25 cellular contexts compared by ENCODE assay signal in genomic region chr5:147939431-147940114, GRCh38. TPM values are rescaled to one million over a fixed set of nuclear protein-coding genes. Genes with fewer than 3 reads are reported as not detected.
A peak's percentile ranks its signal among the peaks of the same experiment; 100 is the strongest.
DNase-seq lines count a peak whose midpoint lies in the region; ATAC-seq and TF ChIP-seq lines count a peak whose summit lies in the region.
"Had no signal": no experiment of that assay in that cellular context is flagged by ENCODE, and none has a peak within 500 bp of the region (broad histone marks: within the 10 kb centered on the region; RNA-seq: fewer than 3 reads in every experiment).

No MANE protein-coding gene starts in this region.

- H3K36me3 Mint-ChIP-seq in GM23338 (ENCODE audit: low read depth), result peaks cover 2% of the 10 kb centered on the region; the same call in 1 of the 3 replicates
- H3K36me3 Mint-ChIP-seq: activated naive CD8-positive, alpha-beta T cell treated with anti-CD3 and anti-CD28 coated beads for 36 hours; IgD-negative memory B cell had no signal

- H3K4me1 Mint-ChIP-seq in GM23338, result peaks cover 3% of the 10 kb centered on the region; the same call in 1 of the 3 replicates
- H3K4me1 Mint-ChIP-seq: activated naive CD8-positive, alpha-beta T cell treated with anti-CD3 and anti-CD28 coated beads for 36 hours; nephron progenitor cell had no signal

- H3K27me3 ChIP-seq in GM23338 (ENCODE audit: insufficient read depth) (no peaks in the 10 kb centered on the region), RWPE2 (ENCODE audit: insufficient read depth, poor library complexity, severe bottlenecking) (no peaks in the 10 kb centered on the region), left ventricle myocardium inferior (ENCODE audit: low read depth) (no peaks in the 10 kb centered on the region), aorta (ENCODE audit: control insufficient read depth in 1 of 2, insufficient read depth in 2 of 2, low read length in 1 of 2) (no peaks in the 10 kb centered on the region)
- H3K27me3 ChIP-seq: brain microvascular endothelial cell had no signal

- no peaks in the 10 kb centered on the region for H3K79me2 ChIP-seq in GM23338 (replicated peaks; ENCODE audit: insufficient read depth)

- peaks cover 2% of the 10 kb centered on the region for H3K27me3 Mint-ChIP-seq in GM23338 (ENCODE audit: insufficient read depth, low read depth, poor library complexity)
- H3K27me3 Mint-ChIP-seq: IgD-negative memory B cell had no signal

- no peak for TF ChIP-seq CTCF in GM23338 (conservative IDR thresholded peaks at IDR 0.05; ENCODE audit: low read depth in 2 of 2)
- no peak for TF ChIP-seq CTCF in RWPE2 (IDR thresholded peaks at IDR 0.05; ENCODE audit: poor library complexity, severe bottlenecking)
- TF ChIP-seq CTCF in left ventricle myocardium inferior (IDR thresholded peaks at IDR 0.05; ENCODE audit: borderline replicate concordance), result no peak

- H3K27ac Mint-ChIP-seq in GM23338, result no peak overlapping the region
- H3K27ac Mint-ChIP-seq: activated naive CD8-positive, alpha-beta T cell treated with anti-CD3 and anti-CD28 coated beads for 36 hours; activated T-cell treated with anti-CD3 and anti-CD28 coated beads, Interleukin-2, amount 50 U/mL, for 72 hours; IgD-negative memory B cell had no signal

- H3K36me3 ChIP-seq in GM23338 (ENCODE audit: insufficient read depth), result no peaks in the 10 kb centered on the region
- no peaks in the 10 kb centered on the region for H3K36me3 ChIP-seq in RWPE2 (ENCODE audit: low read depth)
- H3K36me3 ChIP-seq in left ventricle myocardium inferior, result no peaks in the 10 kb centered on the region
- no peaks in the 10 kb centered on the region for H3K36me3 ChIP-seq in aorta (ENCODE audit: control insufficient read depth in 1 of 2, insufficient read depth in 2 of 2, low read length in 1 of 2)
- H3K36me3 ChIP-seq: brain microvascular endothelial cell, SJSA1 had no signal

- H3K4me3 Mint-ChIP-seq in GM23338, result no peak overlapping the region
- H3K4me3 Mint-ChIP-seq: activated naive CD8-positive, alpha-beta T cell treated with anti-CD3 and anti-CD28 coated beads for 36 hours; activated T-cell treated with anti-CD3 and anti-CD28 coated beads, Interleukin-2, amount 50 U/mL, for 72 hours; IgD-negative memory B cell; nephron progenitor cell had no signal

- no peak overlapping the region for H3K4me2 ChIP-seq in GM23338

- no peaks in the 10 kb centered on the region for H4K20me1 ChIP-seq in GM23338 (replicated peaks; ENCODE audit: insufficient read depth)

- no peak overlapping the region for H3K27ac ChIP-seq in GM23338 (ENCODE audit: low read depth)
- H3K27ac ChIP-seq in RWPE2 (ENCODE audit: poor library complexity, severe bottlenecking), result no peak overlapping the region
- H3K27ac ChIP-seq in left ventricle myocardium inferior (replicated peaks), result no peak overlapping the region
- no peak overlapping the region for H3K27ac ChIP-seq in aorta (ENCODE audit: low read depth in 1 of 2, low read length in 2 of 2)
- H3K27ac ChIP-seq: brain microvascular endothelial cell, C4-2B, SJSA1 had no signal

- no peaks in the 10 kb centered on the region for H3K4me1 ChIP-seq in GM23338 (ENCODE audit: insufficient read depth)
- no peaks in the 10 kb centered on the region for H3K4me1 ChIP-seq in RWPE2 (ENCODE audit: insufficient read depth, poor library complexity, severe bottlenecking)
- no peaks in the 10 kb centered on the region for H3K4me1 ChIP-seq in left ventricle myocardium inferior
- no peaks in the 10 kb centered on the region for H3K4me1 ChIP-seq in aorta (ENCODE audit: control insufficient read depth in 1 of 2, insufficient read depth in 2 of 2, low read length in 2 of 2)
- H3K4me1 ChIP-seq: SJSA1 had no signal

- no peak overlapping the region for H3K4me3 ChIP-seq in GM23338
- H3K4me3 ChIP-seq in RWPE2 (ENCODE audit: severe bottlenecking), result no peak overlapping the region
- H3K4me3 ChIP-seq in left ventricle myocardium inferior, result no peak overlapping the region
- H3K4me3 ChIP-seq in aorta (ENCODE audit: low read length in 2 of 2), result no peak overlapping the region
- H3K4me3 ChIP-seq: SJSA1 had no signal

- no peak for ATAC-seq in GM23338
- peak; percentile 87 for ATAC-seq in RWPE2 (ENCODE audit: low read depth)
- no peak for ATAC-seq in aorta (ENCODE audit: low FRiP score)
- ATAC-seq: activated CD4-positive, CD25-positive, alpha-beta regulatory T cell treated with anti-CD3 and anti-CD28 coated beads, Interleukin-2, amount 50 U/mL, for 24 hours; activated T-cell treated with anti-CD3 and anti-CD28 coated beads, Interleukin-2, amount 50 U/mL, for 72 hours had no signal

- intact Hi-C loops in left ventricle myocardium inferior (cut with micrococcal nuclease) (no loop called here), aorta (cut with DNase I) (loop anchor here in 1 of 2 donors (10.0 kb wide), 1 partner anchor 315 kb away; no protein-coding TSS in a partner anchor)

- H2AFZ ChIP-seq in GM23338, result peak overlapping the region; percentile 32

- DNase-seq in A172 (ENCODE audit: low spot score), result peak; percentile 37
- DNase-seq in GM23338 (ENCODE audit: low spot score), result no peak
- peak; percentile 76 for DNase-seq in RWPE2 (ENCODE audit: low spot score)
- peak; percentile 87 for DNase-seq in islet precursor cell
- no peak for DNase-seq in hippocampal formation (lab: John Stamatoyannopoulos, UW)
- DNase-seq in erythroblast (lab: John Stamatoyannopoulos, UW), result no peak
- no peak for DNase-seq in left ventricle myocardium inferior
- DNase-seq in aorta, result no peak
- DNase-seq: activated CD8-positive, alpha-beta memory T cell treated with anti-CD3 and anti-CD28 coated beads for 24 hours; activated naive CD8-positive, alpha-beta T cell treated with anti-CD3 and anti-CD28 coated beads for 36 hours; activated T-cell treated with anti-CD3 and anti-CD28 coated beads, Interleukin-2, amount 50 U/mL, for 72 hours; brain microvascular endothelial cell; foreskin fibroblast; hypothalamus; midbrain; MV-4-11; NCI-H2081; NCI-H526 treated with DMSO at 0.1 percent for 48 hours; nephron progenitor cell; stimulated activated CD4-positive, alpha-beta T cell treated with anti-CD3 and anti-CD28 coated beads, Interleukin-2, amount 100 ng/mL, for 48 hours; T-helper 2 cell had no signal

- no peaks in the 10 kb centered on the region for H3F3A ChIP-seq in GM23338 (replicated peaks; ENCODE audit: low read depth)

- TF ChIP-seq POLR2A in erythroblast (IDR thresholded peaks at IDR 0.05; ENCODE audit: low read length), result no peak

- H3K9me2 ChIP-seq in GM23338 (ENCODE audit: insufficient read depth), result no peaks in the 10 kb centered on the region

- H3K9me3 ChIP-seq in RWPE2 (ENCODE audit: severe bottlenecking), result no peaks in the 10 kb centered on the region
- H3K9me3 ChIP-seq in left ventricle myocardium inferior (replicated peaks), result no peaks in the 10 kb centered on the region
- H3K9me3 ChIP-seq in aorta (ENCODE audit: control insufficient read depth, low read length), result no peaks in the 10 kb centered on the region
- H3K9me3 ChIP-seq: SJSA1 had no signal

- 92 to 94% methylated on average over 4 of the region's 4 CpGs for WGBS in aorta, 2 donors

- peaks cover 3% of the 10 kb centered on the region; the same call in 2 of the 3 replicates for H3K9me3 Mint-ChIP-seq in GM23338
- H3K9me3 Mint-ChIP-seq: activated naive CD8-positive, alpha-beta T cell treated with anti-CD3 and anti-CD28 coated beads for 36 hours; activated T-cell treated with anti-CD3 and anti-CD28 coated beads, Interleukin-2, amount 50 U/mL, for 72 hours; IgD-negative memory B cell had no signal

TF ChIP-seq in GM23338, 12 proteins besides CTCF, POLR2A, EP300 and RAD21:
- TF ChIP-seq ETS1 (IDR thresholded peaks at IDR 0.05) (no peak), ZNF331 (CRISPR knock-in tag; IDR thresholded peaks at IDR 0.05; ENCODE audit: low read depth) (no peak), CREB1 (CRISPR knock-in tag; IDR thresholded peaks at IDR 0.05; ENCODE audit: low read depth) (no peak), JUNB (IDR thresholded peaks at IDR 0.05; ENCODE audit: unreplicated experiment) (no peak), ZNF114 (CRISPR knock-in tag; IDR thresholded peaks at IDR 0.05) (no peak)

RNA-seq across cellular contexts. Expression of gene C5orf46, which starts 33.2 kb away (rescaled TPM):
- not detected in 2 replicates for total RNA-seq in A172 (2014; rRNA removed; shearing (Covaris generic))
- total RNA-seq in GM23338 (2014; rRNA removed; shearing (Covaris generic)), result not detected in 2 replicates
- polyA plus RNA-seq in GM23338 (2016; fragmentation: Nextera tagmentation; extraction: Ambion mirVana) (0.40 and 0.42 TPM in 2 replicates), aorta (100 to 1,000 TPM in 1 of 2 donors, 10 to 100 TPM in 1; 23.1 to 118 TPM)
- total RNA-seq in left ventricle myocardium inferior (12.0 TPM), aorta (10 to 100 TPM; 39.5 to 49.5 TPM)
- total RNA-seq: activated naive CD8-positive, alpha-beta T cell treated with anti-CD3 and anti-CD28 coated beads for 36 hours; activated T-cell treated with anti-CD3 and anti-CD28 coated beads, Interleukin-2, amount 50 U/mL, for 72 hours had no signal
- polyA plus RNA-seq: IgD-negative memory B cell had no signal

Comparison
In these comparisons a context has a peak if more than half of its experiments do, and no peak if none do; other contexts are left out.
1. DNase-seq: peak in A172 (single experiment), RWPE2 (single experiment) and islet precursor cell (single experiment); none in GM23338 (single experiment), hippocampal formation (0 of 2), erythroblast (0 of 2), left ventricle myocardium inferior (single experiment) and aorta (0 of 2).
2. RNA of gene C5orf46, which starts 33.2 kb away (total RNA-seq): 39.5 to 49.5 TPM in aorta and 12.0 TPM in left ventricle myocardium inferior (single experiment); not detected in A172 and not detected in GM23338; every median in the first group is over 10 times any median in the second.